1 cellular context compared by ENCODE assay signal in the genomic region with DNA sequence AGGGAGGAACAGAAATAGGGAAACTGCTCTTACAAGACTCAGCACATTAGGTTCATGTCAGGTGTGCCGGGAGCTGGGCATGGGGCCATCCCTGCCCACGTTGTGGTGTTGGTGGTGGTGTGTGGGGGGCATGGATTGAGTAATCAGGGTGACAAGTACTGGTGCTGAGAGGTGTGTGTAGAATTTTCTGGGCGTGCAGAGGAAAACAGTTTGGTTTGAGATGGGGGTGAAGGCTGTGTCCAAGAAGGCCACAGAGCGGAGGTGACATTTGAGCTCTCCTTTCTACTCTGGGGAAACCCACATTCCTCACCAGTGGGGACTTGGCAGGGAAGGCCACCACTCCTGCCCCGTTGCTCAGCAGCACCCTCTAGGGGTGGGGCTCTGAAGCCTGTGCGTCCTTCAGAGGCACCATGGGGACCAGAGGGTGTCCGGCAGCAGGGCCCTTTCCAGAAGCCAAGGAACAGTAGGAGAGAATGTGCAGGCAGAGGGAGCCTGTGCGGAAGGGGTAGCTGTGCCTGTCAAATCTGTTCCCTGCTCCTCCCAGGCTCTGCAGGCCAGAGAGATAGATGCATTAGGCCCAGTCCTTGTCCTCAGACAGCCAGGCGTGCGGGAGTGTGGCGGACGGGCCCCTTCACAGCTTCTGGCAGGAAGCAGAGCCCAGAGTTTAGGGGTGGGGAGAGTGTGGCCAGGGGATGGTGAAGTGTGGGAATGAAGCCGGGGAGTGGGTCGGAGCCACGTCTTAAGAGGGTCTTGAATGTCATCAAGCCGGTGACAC.
A peak's percentile ranks its signal among the peaks of the same experiment; 100 is the strongest.
TF ChIP-seq lines count a peak whose summit lies in the region.

No MANE protein-coding gene starts in this region.

TF ChIP-seq in K562, 482 proteins besides CTCF, POLR2A, EP300 and RAD21 (continued from another document and continues in another):
- TF ChIP-seq, protein P1, sequence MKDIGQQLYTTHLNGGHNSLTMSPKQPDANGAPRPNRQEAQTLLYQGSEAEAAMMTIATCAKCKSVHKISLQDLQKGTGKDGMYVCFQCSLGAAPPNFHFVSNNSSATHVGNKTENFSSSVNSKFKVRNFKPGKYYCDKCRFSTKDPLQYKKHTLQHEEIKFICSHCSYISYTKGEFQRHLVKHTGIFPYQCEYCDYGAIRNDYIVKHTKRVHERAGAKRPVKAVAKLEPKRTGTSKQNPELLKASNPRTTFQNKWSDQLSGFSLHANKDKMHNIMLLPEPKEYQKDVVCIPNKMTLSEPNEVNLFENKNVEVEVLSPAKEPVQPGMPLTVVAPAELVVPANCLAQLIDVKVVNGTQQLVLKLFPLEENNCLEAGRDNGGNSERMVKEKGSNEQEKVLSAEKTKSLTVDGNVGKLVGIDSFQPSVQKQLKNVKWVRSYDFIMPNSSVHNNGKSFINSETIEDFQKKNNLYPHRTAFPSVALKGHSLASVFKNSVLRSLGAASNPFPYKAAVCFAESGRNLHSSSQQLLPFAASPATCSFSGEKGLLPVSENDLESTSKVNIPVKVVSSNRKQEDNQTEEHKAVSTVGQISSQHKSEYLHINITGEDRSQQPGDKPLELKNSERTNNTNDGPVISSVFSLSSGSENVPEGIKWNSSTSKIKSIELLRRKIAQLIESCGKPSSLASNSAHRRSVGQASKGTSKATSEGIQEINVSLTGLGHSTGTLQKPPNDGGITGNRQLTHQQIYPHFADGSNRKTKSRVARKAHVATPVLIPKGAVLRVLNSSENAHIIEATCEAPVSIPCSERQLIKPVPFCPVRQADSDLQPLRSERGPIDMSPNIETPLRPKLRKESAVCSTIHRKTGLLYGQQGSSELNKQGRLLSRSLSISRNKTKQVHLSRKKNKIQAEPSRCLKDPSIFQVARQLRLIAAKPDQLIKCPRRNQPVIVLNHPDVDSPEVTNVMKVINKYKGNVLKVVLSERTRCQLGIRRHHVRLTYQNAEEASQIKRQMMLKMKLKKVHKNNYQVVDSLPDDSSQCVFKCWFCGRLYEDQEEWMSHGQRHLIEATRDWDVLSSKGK (CRISPR knock-in tag; IDR thresholded peaks at IDR 0.05) = no peak
- TF ChIP-seq, protein P2, sequence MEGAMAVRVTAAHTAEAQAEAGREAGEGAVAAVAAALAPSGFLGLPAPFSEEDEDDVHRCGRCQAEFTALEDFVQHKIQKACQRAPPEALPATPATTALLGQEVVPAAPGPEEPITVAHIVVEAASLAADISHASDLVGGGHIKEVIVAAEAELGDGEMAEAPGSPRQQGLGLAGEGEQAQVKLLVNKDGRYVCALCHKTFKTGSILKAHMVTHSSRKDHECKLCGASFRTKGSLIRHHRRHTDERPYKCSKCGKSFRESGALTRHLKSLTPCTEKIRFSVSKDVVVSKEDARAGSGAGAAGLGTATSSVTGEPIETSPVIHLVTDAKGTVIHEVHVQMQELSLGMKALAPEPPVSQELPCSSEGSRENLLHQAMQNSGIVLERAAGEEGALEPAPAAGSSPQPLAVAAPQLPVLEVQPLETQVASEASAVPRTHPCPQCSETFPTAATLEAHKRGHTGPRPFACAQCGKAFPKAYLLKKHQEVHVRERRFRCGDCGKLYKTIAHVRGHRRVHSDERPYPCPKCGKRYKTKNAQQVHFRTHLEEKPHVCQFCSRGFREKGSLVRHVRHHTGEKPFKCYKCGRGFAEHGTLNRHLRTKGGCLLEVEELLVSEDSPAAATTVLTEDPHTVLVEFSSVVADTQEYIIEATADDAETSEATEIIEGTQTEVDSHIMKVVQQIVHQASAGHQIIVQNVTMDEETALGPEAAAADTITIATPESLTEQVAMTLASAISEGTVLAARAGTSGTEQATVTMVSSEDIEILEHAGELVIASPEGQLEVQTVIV (CRISPR knock-in tag; IDR thresholded peaks at IDR 0.05; ENCODE audit: borderline replicate concordance) = no peak
- peak; percentile 66 for TF ChIP-seq ZNF263 (CRISPR knock-in tag; IDR thresholded peaks at IDR 0.05; ENCODE audit: borderline replicate concordance)
- no peak for TF ChIP-seq ZNF436 (CRISPR knock-in tag; IDR thresholded peaks at IDR 0.05)
- TF ChIP-seq CHCHD3 (CRISPR knock-in tag; IDR thresholded peaks at IDR 0.05) = no peak
- TF ChIP-seq POU5F1 (IDR thresholded peaks at IDR 0.05; ENCODE audit: borderline replicate concordance, low read depth, low read length, partially characterized antibody) = no peak
- no peak for TF ChIP-seq ZNF282 (CRISPR knock-in tag; IDR thresholded peaks at IDR 0.05)
- TF ChIP-seq ARID3B (CRISPR knock-in tag; IDR thresholded peaks at IDR 0.05; ENCODE audit: borderline replicate concordance) = no peak
- TF ChIP-seq TOE1 (IDR thresholded peaks at IDR 0.05; ENCODE audit: borderline replicate concordance) = no peak
- no peak for TF ChIP-seq TOE1 (CRISPR knock-in tag; IDR thresholded peaks at IDR 0.05; ENCODE audit: borderline replicate concordance, low read depth)
- no peak for TF ChIP-seq JUNB (CRISPR knock-in tag; conservative IDR thresholded peaks at IDR 0.05)
- no peak for TF ChIP-seq MBD2 (IDR thresholded peaks at IDR 0.05; ENCODE audit: borderline replicate concordance, low read depth)
- peak in 1 of 2 experiments; percentile 58; a peak in 1 of 4 replicates for TF ChIP-seq HDAC1 (IDR thresholded peaks at IDR 0.05)
- TF ChIP-seq ZNF165 (CRISPR knock-in tag; IDR thresholded peaks at IDR 0.05; ENCODE audit: borderline replicate concordance) = 0 out of 2 replicates have a peak, but pooled peaks have one; percentile 42
- TF ChIP-seq PHTF2 (CRISPR knock-in tag; IDR thresholded peaks at IDR 0.05) = 0 out of 2 replicates have a peak, but pooled peaks have one; percentile 10
- no peak for TF ChIP-seq RNF2 (IDR thresholded peaks at IDR 0.05)
- no peak for TF ChIP-seq MYBL2 (IDR thresholded peaks at IDR 0.05; ENCODE audit: low read depth)
- no peak for TF ChIP-seq MYBL2 (CRISPR knock-in tag; IDR thresholded peaks at IDR 0.05; ENCODE audit: borderline replicate concordance)
- TF ChIP-seq THAP12 (CRISPR knock-in tag; IDR thresholded peaks at IDR 0.05) = no peak
- TF ChIP-seq SIRT6 (IDR thresholded peaks at IDR 0.05; ENCODE audit: low read depth, low read length) = no peak
- no peak for TF ChIP-seq TSHZ1 (CRISPR knock-in tag; IDR thresholded peaks at IDR 0.05)
- TF ChIP-seq ATF4 (CRISPR knock-in tag; IDR thresholded peaks at IDR 0.05) = no peak; the same call in 1 of the 2 replicates
- TF ChIP-seq TBP (optimal IDR thresholded peaks at IDR 0.05; ENCODE audit: low read depth, low read length) = no peak
- TF ChIP-seq PTRF (tag; IDR thresholded peaks at IDR 0.05) = no peak
- TF ChIP-seq ARID2 (IDR thresholded peaks at IDR 0.05) = no peak
- TF ChIP-seq XRCC5 (IDR thresholded peaks at IDR 0.05; ENCODE audit: low read depth, low read length) = no peak
- no peak for TF ChIP-seq ZNF146 (CRISPR knock-in tag; IDR thresholded peaks at IDR 0.05; ENCODE audit: unreplicated experiment)
- no peak for TF ChIP-seq PCBP1 (IDR thresholded peaks at IDR 0.05; ENCODE audit: low read depth, low read length, poor library complexity, severe bottlenecking)
- no peak for TF ChIP-seq ZNF639 (CRISPR knock-in tag; conservative IDR thresholded peaks at IDR 0.05 in 1 of 2, IDR thresholded peaks at IDR 0.05 in 1 of 2)
- TF ChIP-seq, protein P3, sequence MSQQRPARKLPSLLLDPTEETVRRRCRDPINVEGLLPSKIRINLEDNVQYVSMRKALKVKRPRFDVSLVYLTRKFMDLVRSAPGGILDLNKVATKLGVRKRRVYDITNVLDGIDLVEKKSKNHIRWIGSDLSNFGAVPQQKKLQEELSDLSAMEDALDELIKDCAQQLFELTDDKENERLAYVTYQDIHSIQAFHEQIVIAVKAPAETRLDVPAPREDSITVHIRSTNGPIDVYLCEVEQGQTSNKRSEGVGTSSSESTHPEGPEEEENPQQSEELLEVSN (IDR thresholded peaks at IDR 0.05; ENCODE audit: borderline replicate concordance in 1 of 2, extremely low read depth in 1 of 2, insufficient read depth in 1 of 2, insufficient read length in 1 of 2, low read depth in 1 of 2, low read length in 1 of 2, poor library complexity in 1 of 2, severe bottlenecking in 1 of 2) = no peak
- no peak for TF ChIP-seq THRAP3 (IDR thresholded peaks at IDR 0.05; ENCODE audit: borderline replicate concordance)
- TF ChIP-seq ESRRB (CRISPR knock-in tag; IDR thresholded peaks at IDR 0.05; ENCODE audit: borderline replicate concordance) = no peak
- TF ChIP-seq ZNF197 (CRISPR knock-in tag; IDR thresholded peaks at IDR 0.05; ENCODE audit: low read depth) = no peak
- TF ChIP-seq NBN (IDR thresholded peaks at IDR 0.05; ENCODE audit: low read depth) = no peak
- 0 out of 2 replicates have a peak, but pooled peaks have one; percentile 34 for TF ChIP-seq E2F3 (CRISPR knock-in tag; IDR thresholded peaks at IDR 0.05)
- TF ChIP-seq, protein P4, sequence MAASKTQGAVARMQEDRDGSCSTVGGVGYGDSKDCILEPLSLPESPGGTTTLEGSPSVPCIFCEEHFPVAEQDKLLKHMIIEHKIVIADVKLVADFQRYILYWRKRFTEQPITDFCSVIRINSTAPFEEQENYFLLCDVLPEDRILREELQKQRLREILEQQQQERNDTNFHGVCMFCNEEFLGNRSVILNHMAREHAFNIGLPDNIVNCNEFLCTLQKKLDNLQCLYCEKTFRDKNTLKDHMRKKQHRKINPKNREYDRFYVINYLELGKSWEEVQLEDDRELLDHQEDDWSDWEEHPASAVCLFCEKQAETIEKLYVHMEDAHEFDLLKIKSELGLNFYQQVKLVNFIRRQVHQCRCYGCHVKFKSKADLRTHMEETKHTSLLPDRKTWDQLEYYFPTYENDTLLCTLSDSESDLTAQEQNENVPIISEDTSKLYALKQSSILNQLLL (CRISPR knock-in tag; IDR thresholded peaks at IDR 0.05; ENCODE audit: borderline replicate concordance) = no peak
- TF ChIP-seq PHF8 (IDR thresholded peaks at IDR 0.05; ENCODE audit: borderline replicate concordance, low read length) = 0 out of 2 replicates have a peak, but pooled peaks have one; percentile 17
- TF ChIP-seq KLF6 (CRISPR knock-in tag; IDR thresholded peaks at IDR 0.05; ENCODE audit: borderline replicate concordance) = no peak
- TF ChIP-seq ZBED1 (IDR thresholded peaks at IDR 0.05) = no peak
- no peak for TF ChIP-seq SIN3B (IDR thresholded peaks at IDR 0.05; ENCODE audit: low read depth)
- TF ChIP-seq HLTF (IDR thresholded peaks at IDR 0.05) = no peak
- no peak for TF ChIP-seq MXI1 (IDR thresholded peaks at IDR 0.05; ENCODE audit: low read depth, low read length)
- no peak for TF ChIP-seq ARNT (IDR thresholded peaks at IDR 0.05)
